13 cellular contexts compared by ENCODE assay signal in the genomic region with DNA sequence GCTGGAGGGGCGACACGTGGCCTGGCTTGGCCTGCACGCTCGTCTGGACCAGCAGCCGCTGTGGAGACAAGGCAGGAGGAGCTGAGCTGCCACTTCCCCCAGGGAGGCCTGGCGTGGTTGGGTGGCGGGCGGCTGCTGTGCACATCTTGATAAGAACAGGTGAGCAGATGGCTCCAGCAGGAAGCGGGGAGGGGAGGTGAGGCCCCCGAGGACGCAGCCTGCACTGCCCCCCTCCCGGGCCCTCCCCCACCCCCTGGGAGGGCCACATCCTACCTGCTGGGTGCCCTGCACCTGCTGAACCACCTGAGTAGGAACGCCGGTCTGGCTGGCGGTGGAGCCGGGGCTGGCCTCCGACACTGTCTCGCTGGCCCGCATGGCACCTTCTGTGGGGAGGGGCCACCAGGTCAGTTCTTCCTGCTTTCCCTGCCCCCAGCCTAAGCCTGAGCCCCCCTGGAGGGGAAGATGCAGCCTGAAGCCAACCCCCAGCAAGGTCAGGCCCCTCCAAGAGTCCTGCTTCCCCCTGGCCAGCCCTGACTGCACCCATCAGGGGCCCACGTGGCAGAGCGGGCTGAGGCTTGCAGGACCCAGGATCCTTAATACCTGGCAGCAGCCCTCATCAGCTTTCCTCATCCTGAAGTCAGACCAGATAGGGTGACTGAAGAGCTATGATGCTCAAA. TPM values are rescaled to one million over a fixed set of nuclear protein-coding genes. Genes with fewer than 3 reads are reported as not detected.
DNase-seq lines count a peak whose midpoint lies in the region; ATAC-seq and TF ChIP-seq lines count a peak whose summit lies in the region.
"Had no signal": no experiment of that assay in that cellular context is flagged by ENCODE, and none has a peak within 500 bp of the region (broad histone marks: within the 10 kb centered on the region; RNA-seq: fewer than 3 reads in every experiment).

No MANE protein-coding gene starts in this region.

- TF ChIP-seq CTCF in CD8-positive, alpha-beta T cell (IDR thresholded peaks at IDR 0.05) = no peak
- TF ChIP-seq CTCF in neural progenitor cell (IDR thresholded peaks at IDR 0.05) = no peak

- CTCF ChIA-PET in CD8-positive, alpha-beta T cell (lab: Charles Lee) = interaction anchor here (0.6 kb wide), 1 partner anchor 89 kb away, joined by 3 read pairs; a partner anchor contains a TSS

- no peaks in the 10 kb centered on the region for H3K27me3 Mint-ChIP-seq in CD8-positive, alpha-beta T cell (ENCODE audit: low read depth)
- no peaks in the 10 kb centered on the region for H3K27me3 Mint-ChIP-seq in activated naive CD8-positive, alpha-beta T cell treated with anti-CD3 and anti-CD28 coated beads for 36 hours
- H3K27me3 Mint-ChIP-seq in neural progenitor cell (ENCODE audit: insufficient read depth, low read depth) = peaks cover 7% of the 10 kb centered on the region

- H3K27ac ChIP-seq in BLaER1 treated with 17β-estradiol and CSF1 and Interleukin-3, amounts not matched to agents 10 nM and 100 nM = peak overlapping the region in 4 of 11 experiments; percentile 16 to 34 (median 31); a peak in 7 of 22 replicates
- peak overlapping the region; percentile 37 for H3K27ac ChIP-seq in CD8-positive, alpha-beta T cell (ENCODE audit: low read depth, low read length)
- H3K27ac ChIP-seq in neural progenitor cell = no peak overlapping the region
- H3K27ac ChIP-seq: breast epithelium had no signal

- peak overlapping the region; percentile 26 to 99 (median 91) for H3K4me2 ChIP-seq in BLaER1 treated with 17β-estradiol and CSF1 and Interleukin-3, amounts not matched to agents 10 nM and 100 nM
- no peak overlapping the region for H3K4me2 ChIP-seq in neural progenitor cell

- POLR2A ChIA-PET in CD8-positive, alpha-beta T cell (lab: Charles Lee) = interaction anchor here (1.0 to 2.0 kb wide), 3 partner anchors 20 to 48 kb away, joined by 3 to 7 read pairs (median 4); a partner anchor contains a TSS

- H3K9ac ChIP-seq in BLaER1 treated with 17β-estradiol and CSF1 and Interleukin-3, amounts not matched to agents 10 nM and 100 nM = peak overlapping the region in 4 of 11 experiments; percentile 18 to 33 (median 24); a peak in 4 of 22 replicates
- H3K9ac ChIP-seq in neural progenitor cell = no peak overlapping the region

- peaks cover 93 to 99% (median 97%) of the 10 kb centered on the region in 10 experiments for H3K4me1 ChIP-seq in BLaER1 treated with 17β-estradiol and CSF1 and Interleukin-3, amounts not matched to agents 10 nM and 100 nM
- H3K4me1 ChIP-seq in CD8-positive, alpha-beta T cell (ENCODE audit: insufficient read depth, low read length) = peaks cover 89% of the 10 kb centered on the region
- peaks cover 24% of the 10 kb centered on the region for H3K4me1 ChIP-seq in neural progenitor cell

- H4K20me1 ChIP-seq in BLaER1 treated with 17β-estradiol and CSF1 and Interleukin-3, amounts not matched to agents 10 nM and 100 nM = no peaks in the 10 kb centered on the region
- peaks cover 7% of the 10 kb centered on the region for H4K20me1 ChIP-seq in neural progenitor cell (ENCODE audit: low read depth)

- H3K27me3 ChIP-seq in BLaER1 treated with 17β-estradiol and CSF1 and Interleukin-3, amounts not matched to agents 10 nM and 100 nM = peaks cover 12 to 24% (median 21%) of the 10 kb centered on the region in 11 experiments; a peak in 21 of 22 replicates
- H3K27me3 ChIP-seq in CD8-positive, alpha-beta T cell (ENCODE audit: insufficient read depth, low read length) = no peaks in the 10 kb centered on the region
- H3K27me3 ChIP-seq in neural progenitor cell = peaks cover 6% of the 10 kb centered on the region
- H3K27me3 ChIP-seq: breast epithelium had no signal

- no peak overlapping the region for H2AFZ ChIP-seq in neural progenitor cell (replicated peaks)

- no peak for ATAC-seq in CD8-positive, alpha-beta T cell
- no peak for ATAC-seq in GM21528 (IDR thresholded peaks at IDR 0.05; ENCODE audit: low FRiP score, unreplicated experiment)

- H3K4me1 Mint-ChIP-seq in CD8-positive, alpha-beta T cell (ENCODE audit: low read depth) = peaks cover 73% of the 10 kb centered on the region
- peaks cover 53% of the 10 kb centered on the region for H3K4me1 Mint-ChIP-seq in activated naive CD8-positive, alpha-beta T cell treated with anti-CD3 and anti-CD28 coated beads for 36 hours
- H3K4me1 Mint-ChIP-seq in neural progenitor cell = peaks cover 20% of the 10 kb centered on the region

- no peaks in the 10 kb centered on the region for H3K79me2 ChIP-seq in neural progenitor cell (ENCODE audit: low read depth)

- intact Hi-C loops in CD8-positive, alpha-beta T cell (cut with DNase I, micrococcal nuclease) = no loop called here

- DNase-seq in CD8-positive, alpha-beta T cell = peak in 5 of 7 experiments; percentile 59 to 79 (median 61)
- DNase-seq in NCI-H345 treated with DMSO at 0.1 percent for 48 hours (lab: John Stamatoyannopoulos, UW; ENCODE audit: unreplicated experiment) (peak; percentile 41), 8988T (no peak), neural progenitor cell (ENCODE audit: low spot score) (no peak)
- DNase-seq in activated naive CD8-positive, alpha-beta T cell treated with anti-CD3 and anti-CD28 coated beads for 36 hours = no peak
- DNase-seq: stimulated activated CD4-positive, alpha-beta T cell treated with anti-CD3 and anti-CD28 coated beads, Interleukin-2, amount 100 ng/mL, for 24 hours had no signal

- peaks cover 3% of the 10 kb centered on the region for H3K36me3 Mint-ChIP-seq in CD8-positive, alpha-beta T cell
- H3K36me3 Mint-ChIP-seq in activated naive CD8-positive, alpha-beta T cell treated with anti-CD3 and anti-CD28 coated beads for 36 hours = peaks cover 5% of the 10 kb centered on the region
- peaks cover 2% of the 10 kb centered on the region for H3K36me3 Mint-ChIP-seq in neural progenitor cell

- peaks cover 0 to 19% (median 11%) of the 10 kb centered on the region in 11 experiments; a peak in 12 of 22 replicates for H3K36me3 ChIP-seq in BLaER1 treated with 17β-estradiol and CSF1 and Interleukin-3, amounts not matched to agents 10 nM and 100 nM
- no peaks in the 10 kb centered on the region for H3K36me3 ChIP-seq in CD8-positive, alpha-beta T cell (ENCODE audit: insufficient read depth, low read length)
- no peaks in the 10 kb centered on the region for H3K36me3 ChIP-seq in neural progenitor cell
- H3K36me3 ChIP-seq: breast epithelium had no signal

- H3F3A ChIP-seq in neural progenitor cell (ENCODE audit: low read depth) = peaks cover 5% of the 10 kb centered on the region

- H3K4me3 ChIP-seq in BLaER1 treated with 17β-estradiol and CSF1 and Interleukin-3, amounts not matched to agents 10 nM and 100 nM = no peak overlapping the region
- peak overlapping the region; percentile 46 for H3K4me3 ChIP-seq in CD8-positive, alpha-beta T cell (ENCODE audit: low read depth, low read length)
- no peak overlapping the region for H3K4me3 ChIP-seq in neural progenitor cell
- H3K4me3 ChIP-seq: breast epithelium had no signal

- H3K9me3 Mint-ChIP-seq in CD8-positive, alpha-beta T cell = no peaks in the 10 kb centered on the region
- no peaks in the 10 kb centered on the region for H3K9me3 Mint-ChIP-seq in activated naive CD8-positive, alpha-beta T cell treated with anti-CD3 and anti-CD28 coated beads for 36 hours
- no peaks in the 10 kb centered on the region for H3K9me3 Mint-ChIP-seq in neural progenitor cell

- peak overlapping the region; percentile 85 for H3K27ac Mint-ChIP-seq in CD8-positive, alpha-beta T cell
- H3K27ac Mint-ChIP-seq in activated naive CD8-positive, alpha-beta T cell treated with anti-CD3 and anti-CD28 coated beads for 36 hours = peak overlapping the region; percentile 48
- no peak overlapping the region for H3K27ac Mint-ChIP-seq in neural progenitor cell

- no peaks in the 10 kb centered on the region for H3K9me3 ChIP-seq in BLaER1 treated with 17β-estradiol and CSF1 and Interleukin-3, amounts not matched to agents 10 nM and 100 nM (replicated peaks in 1 of 11)
- H3K9me3 ChIP-seq in CD8-positive, alpha-beta T cell (ENCODE audit: low read length) = no peaks in the 10 kb centered on the region
- H3K9me3 ChIP-seq in neural progenitor cell (ENCODE audit: low read depth) = no peaks in the 10 kb centered on the region
- H3K9me3 ChIP-seq: breast epithelium had no signal

- H3K4me3 Mint-ChIP-seq in CD8-positive, alpha-beta T cell = peak overlapping the region; percentile 53
- H3K4me3 Mint-ChIP-seq in activated naive CD8-positive, alpha-beta T cell treated with anti-CD3 and anti-CD28 coated beads for 36 hours = peak overlapping the region; percentile 22
- H3K4me3 Mint-ChIP-seq in neural progenitor cell = no peak overlapping the region

RNA-seq across cellular contexts. Expression of a gene that starts 22.8 kb away (rescaled TPM):
- total RNA-seq in CD8-positive, alpha-beta T cell = 10 to 100 TPM; 11.2 to 13.0 TPM
- 10 to 100 TPM in 1 of 2 experiments, 1 to 10 TPM in 1; 9.9 to 11.4 TPM for total RNA-seq in activated naive CD8-positive, alpha-beta T cell treated with anti-CD3 and anti-CD28 coated beads for 36 hours
- total RNA-seq in neural progenitor cell (ENCODE audit: low replicate concordance) = 1.0 and 3.3 TPM in 2 replicates

RNA-seq across cellular contexts. Expression of a gene that starts 31.0 kb away (rescaled TPM):
- total RNA-seq in CD8-positive, alpha-beta T cell = 100 to 1,000 TPM in 1 of 2 experiments, 10 to 100 TPM in 1; 86.5 to 101 TPM
- 10 to 100 TPM; 54.3 to 54.6 TPM for total RNA-seq in activated naive CD8-positive, alpha-beta T cell treated with anti-CD3 and anti-CD28 coated beads for 36 hours
- total RNA-seq in neural progenitor cell (ENCODE audit: low replicate concordance) = 28.6 and 69.9 TPM in 2 replicates

RNA-seq across cellular contexts. Expression of a gene that starts 44.6 kb away (rescaled TPM):
- total RNA-seq in CD8-positive, alpha-beta T cell = not detected
- not detected for total RNA-seq in activated naive CD8-positive, alpha-beta T cell treated with anti-CD3 and anti-CD28 coated beads for 36 hours
- total RNA-seq in neural progenitor cell (ENCODE audit: low replicate concordance) = not detected in 2 replicates
- total RNA-seq: activated CD8-positive, alpha-beta memory T cell treated with anti-CD3 and anti-CD28 coated beads for 36 hours; breast epithelium; LHCN-M2; mesenteric fat pad; posterior vena cava had no signal

RNA-seq across cellular contexts. Expression of a gene that starts 45.1 kb away (rescaled TPM):
- total RNA-seq in CD8-positive, alpha-beta T cell = not detected
- not detected for total RNA-seq in activated naive CD8-positive, alpha-beta T cell treated with anti-CD3 and anti-CD28 coated beads for 36 hours
- 1.9 TPM in 1 of 2 replicates, not detected in the other for total RNA-seq in neural progenitor cell (ENCODE audit: low replicate concordance)

RNA-seq across cellular contexts. Expression of a gene that starts 48.2 kb away (rescaled TPM):
- total RNA-seq in CD8-positive, alpha-beta T cell = 10 to 100 TPM; 25.4 to 25.7 TPM
- 10 to 100 TPM; 48.2 to 48.5 TPM for total RNA-seq in activated naive CD8-positive, alpha-beta T cell treated with anti-CD3 and anti-CD28 coated beads for 36 hours
- 1.2 and 3.3 TPM in 2 replicates for total RNA-seq in neural progenitor cell (ENCODE audit: low replicate concordance)

Comparison
In these comparisons a context has a peak if more than half of its experiments do, and no peak if none do; other contexts are left out.
1. DNase-seq: peak in CD8-positive, alpha-beta T cell (5 of 7) and NCI-H345 treated with DMSO at 0.1 percent for 48 hours (single experiment); none in activated naive CD8-positive, alpha-beta T cell treated with anti-CD3 and anti-CD28 coated beads for 36 hours (single experiment), 8988T (single experiment) and neural progenitor cell (single experiment).